ENCODE assay signal across 27 cellular contexts in genomic region chr7:50278120-50278519, GRCh38. TPM values are rescaled to one million over a fixed set of nuclear protein-coding genes. Genes with fewer than 3 reads are reported as not detected.
"Had no signal": no experiment of that assay in that cellular context is flagged by ENCODE, and none has a peak within 500 bp of the region (broad histone marks: within the 10 kb centered on the region; RNA-seq: fewer than 3 reads in every experiment).

No MANE protein-coding gene starts in this region.

- H3K9me3 ChIP-seq: esophagus muscularis mucosa, gastroesophageal sphincter, heart left ventricle, left lung, lower lobe of right lung, mucosa of descending colon had no signal

- H3K27me3 Mint-ChIP-seq: naive B cell had no signal

- ATAC-seq: foreskin keratinocyte, gastroesophageal sphincter, heart left ventricle, left cardiac atrium, left lung, left ventricle myocardium superior, lower lobe of right lung, mucosa of descending colon had no signal

- H3K9me3 Mint-ChIP-seq: immature natural killer cell had no signal

- FAIRE-seq: endothelial cell of umbilical vein, frontal cortex had no signal

- H3K4me1 Mint-ChIP-seq: mesothelial cell of epicardium had no signal

- H3K36me3 Mint-ChIP-seq: mesothelial cell of epicardium, naive B cell had no signal

- H3K27me3 ChIP-seq: foreskin keratinocyte, gastroesophageal sphincter, hepatocyte, left lung had no signal

- H3K4me3 Mint-ChIP-seq: immature natural killer cell, mesothelial cell of epicardium had no signal

- H3K36me3 ChIP-seq: esophagus muscularis mucosa, gastroesophageal sphincter, heart left ventricle, left lung, lower lobe of right lung had no signal

- DNase-seq: dermis blood vessel endothelial cell; dorsolateral prefrontal cortex; effector CD4-positive, alpha-beta T cell; effector memory CD4-positive, alpha-beta T cell; foreskin keratinocyte; heart left ventricle; hypothalamus; immature natural killer cell; islet precursor cell; left cardiac atrium; left lung; left ventricle myocardium superior; lower lobe of right lung; mesenchymal stem cell; mucosa of descending colon; naive B cell had no signal

- H3K4me1 ChIP-seq: esophagus muscularis mucosa, foreskin keratinocyte, gastroesophageal sphincter had no signal

- H3K27ac ChIP-seq: coronary artery, dorsolateral prefrontal cortex, esophagus muscularis mucosa, foreskin keratinocyte, gastroesophageal sphincter, heart left ventricle, hepatocyte, left lung, lower lobe of right lung had no signal

- H3K27ac Mint-ChIP-seq: mesothelial cell of epicardium had no signal

- H3K4me3 ChIP-seq: coronary artery, dorsolateral prefrontal cortex, esophagus muscularis mucosa, gastroesophageal sphincter, heart left ventricle, hepatocyte, left lung, lower lobe of right lung, mucosa of descending colon had no signal

RNA-seq across cellular contexts. Expression of gene IKZF1, which starts 26.4 kb away (rescaled TPM):
- total RNA-seq: epithelial cell of proximal tubule, fibroblast of lung, fibroblast of villous mesenchyme, foreskin keratinocyte, myocyte had no signal
- polyA plus RNA-seq: foreskin keratinocyte had no signal
